Comparison of ENCODE assay signal across 25 cellular contexts in genomic region chr2:134592380-134592779, GRCh38.
"Had no signal": no experiment of that assay in that cellular context is flagged by ENCODE, and none has a peak within 500 bp of the region (broad histone marks: within the 10 kb centered on the region; RNA-seq: fewer than 3 reads in every experiment).

No MANE protein-coding gene starts in this region.

- ATAC-seq: effector memory CD8-positive, alpha-beta T cell; esophagus mucosa; gastrocnemius medialis; heart right ventricle; left cardiac atrium; left lung; left ventricle myocardium superior; lower lobe of right lung; mucosa of descending colon; naive thymus-derived CD8-positive, alpha-beta T cell had no signal

- H3K9me3 ChIP-seq: gastrocnemius medialis had no signal

- DNase-seq: dermis blood vessel endothelial cell; dorsolateral prefrontal cortex; effector CD8-positive, alpha-beta T cell; effector memory CD8-positive, alpha-beta T cell; endodermal cell; erythroblast; esophagus squamous epithelium; foreskin fibroblast; foreskin melanocyte; gastrocnemius medialis; glutamatergic neuron; head of caudate nucleus; heart right ventricle; hypothalamus; left cardiac atrium; left lung; left ventricle myocardium superior; lower lobe of right lung; mesenchymal stem cell; mucosa of descending colon; naive B cell; naive thymus-derived CD8-positive, alpha-beta T cell had no signal

- H3K36me3 ChIP-seq: esophagus squamous epithelium, gastrocnemius medialis, heart right ventricle, left lung, lower lobe of right lung had no signal

- H3K4me1 ChIP-seq: esophagus squamous epithelium, gastrocnemius medialis, left lung, lower lobe of right lung had no signal

- H3K27me3 ChIP-seq: dorsolateral prefrontal cortex, esophagus squamous epithelium, gastrocnemius medialis, heart right ventricle, left lung had no signal

- H3K27ac ChIP-seq: coronary artery, epithelial cell of prostate, esophagus squamous epithelium, gastrocnemius medialis, heart right ventricle, left lung, lower lobe of right lung had no signal

- H3K4me3 ChIP-seq: coronary artery, dorsolateral prefrontal cortex, esophagus squamous epithelium, gastrocnemius medialis, heart right ventricle, left lung, lower lobe of right lung, mucosa of descending colon had no signal
